Comparison of ENCODE assay signal across 11 cellular contexts in the genomic region with DNA sequence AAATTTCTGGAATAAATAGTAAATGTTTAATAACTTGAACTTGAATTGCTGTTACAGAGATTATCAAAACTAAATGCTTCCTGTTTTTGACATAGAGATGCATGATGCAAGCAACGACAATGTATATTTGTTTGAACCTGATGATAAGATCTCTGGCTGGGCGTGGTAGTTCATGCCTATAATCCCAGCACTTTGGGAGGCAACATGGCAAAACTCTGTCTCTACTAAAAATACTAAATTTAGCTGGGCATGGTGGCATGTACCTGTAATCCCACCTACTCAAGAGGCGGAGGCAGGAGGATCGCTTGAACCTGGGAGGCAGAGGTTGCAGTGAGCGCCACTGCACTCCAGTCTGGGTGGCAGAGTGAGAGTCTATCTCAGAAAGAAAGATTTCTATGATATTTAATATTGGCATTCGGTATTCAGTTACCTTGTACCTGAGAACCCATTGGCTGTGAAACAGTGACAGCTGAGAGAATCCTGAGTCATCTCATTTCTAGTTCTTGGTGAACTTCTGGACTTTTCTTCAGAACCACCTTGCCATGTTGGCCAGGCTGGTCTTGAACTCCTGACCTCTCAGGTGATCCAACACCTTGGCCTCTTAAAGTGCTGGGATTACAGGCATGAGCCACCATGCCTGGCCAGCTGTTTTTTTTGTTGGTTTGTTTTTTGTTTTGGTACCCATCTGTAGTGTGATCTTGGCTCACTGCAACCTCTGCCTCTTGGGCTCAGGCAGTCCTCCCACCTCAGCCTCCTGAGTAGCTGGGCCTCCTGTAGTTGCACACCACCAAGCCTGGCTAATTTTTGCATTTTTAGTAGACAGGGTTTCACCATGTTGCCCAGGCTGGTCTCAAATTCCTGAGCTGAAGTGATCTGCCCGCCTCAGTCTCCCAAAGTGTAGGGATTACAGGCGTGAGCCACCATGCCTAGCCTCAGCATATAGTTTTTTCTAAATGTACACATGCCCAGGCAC. TPM values are rescaled to one million over a fixed set of nuclear protein-coding genes. Genes with fewer than 3 reads are reported as not detected.
DNase-seq lines count a peak whose midpoint lies in the region; ATAC-seq, FAIRE-seq and TF ChIP-seq lines count a peak whose summit lies in the region.
"Had no signal": no experiment of that assay in that cellular context is flagged by ENCODE, and none has a peak within 500 bp of the region (broad histone marks: within the 10 kb centered on the region; RNA-seq: fewer than 3 reads in every experiment).

No MANE protein-coding gene starts in this region.

- H3F3A ChIP-seq in PC-9 (ENCODE audit: insufficient read depth, low read depth) = peaks cover 99% of the 10 kb centered on the region

- no peak overlapping the region for H3K4me3 Mint-ChIP-seq in activated naive CD4-positive, alpha-beta T cell treated with anti-CD3 and anti-CD28 coated beads, Interleukin-2, amount 50 U/mL, for 24 hours
- peak overlapping the region; percentile 34 for H3K4me3 Mint-ChIP-seq in astrocyte (ENCODE audit: unreplicated experiment)
- H3K4me3 Mint-ChIP-seq in stimulated activated naive CD8-positive, alpha-beta T cell treated with anti-CD3 and anti-CD28 coated beads, Interleukin-15, amount 100 ng/mL, for 72 hours = no peak overlapping the region
- no peak overlapping the region for H3K4me3 Mint-ChIP-seq in natural killer cell treated with Interleukin-12 subunit alpha and Interleukin-12 subunit beta and Interleukin-15 and Interleukin-18, amount 100 ng/mL, for 72 hours

- H3K36me3 ChIP-seq in PC-9 (ENCODE audit: low read depth) (peaks cover 76% of the 10 kb centered on the region), astrocyte (ENCODE audit: insufficient read depth, low read length) (peaks cover 85% of the 10 kb centered on the region), prostate gland (no peaks in the 10 kb centered on the region)

- H3K4me1 ChIP-seq in PC-9 (replicated peaks; ENCODE audit: insufficient read depth) = peaks cover 22% of the 10 kb centered on the region; the same call in 1 of the 2 replicates
- H3K4me1 ChIP-seq in astrocyte (ENCODE audit: insufficient read depth, low read length) = peaks cover 13% of the 10 kb centered on the region
- no peaks in the 10 kb centered on the region for H3K4me1 ChIP-seq in prostate gland (replicated peaks)
- H3K4me1 ChIP-seq: pancreas had no signal

- H3K4me1 Mint-ChIP-seq in activated naive CD4-positive, alpha-beta T cell treated with anti-CD3 and anti-CD28 coated beads, Interleukin-2, amount 50 U/mL, for 24 hours = peaks cover 62% of the 10 kb centered on the region
- peaks cover 42% of the 10 kb centered on the region for H3K4me1 Mint-ChIP-seq in astrocyte (ENCODE audit: low read depth, unreplicated experiment)
- H3K4me1 Mint-ChIP-seq in stimulated activated naive CD8-positive, alpha-beta T cell treated with anti-CD3 and anti-CD28 coated beads, Interleukin-15, amount 100 ng/mL, for 72 hours = peaks cover 28% of the 10 kb centered on the region
- peaks cover 18 to 34% of the 10 kb centered on the region in 2 donors for H3K4me1 Mint-ChIP-seq in natural killer cell treated with Interleukin-12 subunit alpha and Interleukin-12 subunit beta and Interleukin-15 and Interleukin-18, amount 100 ng/mL, for 72 hours (ENCODE audit: low read depth in 2 of 2)

- intact Hi-C loops in PC-9 (cut with micrococcal nuclease; ENCODE audit: unreplicated experiment) (loop anchor here (10.0 kb wide), 2 partner anchors 655 to 875 kb away; a partner anchor contains a TSS), prostate gland (cut with DNase I) (no loop called here)

- no peak overlapping the region for H3K9ac ChIP-seq in astrocyte (ENCODE audit: low read length)

- POLR2A ChIA-PET in PC-9 (lab: Charles Lee; ENCODE audit: unreplicated experiment) = interaction anchor here (0.6 kb wide), 1 partner anchor 474 kb away, joined by 11 read pairs; no protein-coding TSS in a partner anchor

- 80% methylated on average over 8 of the region's 8 CpGs for WGBS in prostate gland

- H3K27me3 ChIP-seq in PC-9 (ENCODE audit: insufficient read depth, low read depth) = no peaks in the 10 kb centered on the region
- no peaks in the 10 kb centered on the region for H3K27me3 ChIP-seq in astrocyte (ENCODE audit: insufficient read depth, low read length)
- H3K27me3 ChIP-seq in prostate gland (replicated peaks; ENCODE audit: insufficient read depth) = no peaks in the 10 kb centered on the region
- H3K27me3 ChIP-seq: pancreas had no signal

- H3K27me3 Mint-ChIP-seq in activated naive CD4-positive, alpha-beta T cell treated with anti-CD3 and anti-CD28 coated beads, Interleukin-2, amount 50 U/mL, for 24 hours = no peaks in the 10 kb centered on the region
- no peaks in the 10 kb centered on the region for H3K27me3 Mint-ChIP-seq in astrocyte (ENCODE audit: low read depth, unreplicated experiment)
- no peaks in the 10 kb centered on the region for H3K27me3 Mint-ChIP-seq in stimulated activated naive CD8-positive, alpha-beta T cell treated with anti-CD3 and anti-CD28 coated beads, Interleukin-15, amount 100 ng/mL, for 72 hours
- H3K27me3 Mint-ChIP-seq in natural killer cell treated with Interleukin-12 subunit alpha and Interleukin-12 subunit beta and Interleukin-15 and Interleukin-18, amount 100 ng/mL, for 72 hours = no peaks in the 10 kb centered on the region

- TF ChIP-seq CTCF in PC-9 (conservative IDR thresholded peaks at IDR 0.05) (no peak), astrocyte (IDR thresholded peaks at IDR 0.05; ENCODE audit: insufficient read depth, low read depth, low read length) (no peak), prostate gland (IDR thresholded peaks at IDR 0.05) (no peak)

- H3K9me3 ChIP-seq in PC-9 (ENCODE audit: insufficient read depth, low read depth) = no peaks in the 10 kb centered on the region
- H3K9me3 ChIP-seq in astrocyte (ENCODE audit: insufficient read depth, low read depth, low read length) = no peaks in the 10 kb centered on the region
- no peaks in the 10 kb centered on the region for H3K9me3 ChIP-seq in prostate gland
- H3K9me3 ChIP-seq: pancreas had no signal

- peak overlapping the region; percentile 45 for H3K27ac ChIP-seq in PC-9
- no peak overlapping the region for H3K27ac ChIP-seq in astrocyte (ENCODE audit: low read depth, low read length)
- H3K27ac ChIP-seq in prostate gland = no peak overlapping the region
- H3K27ac ChIP-seq: pancreas had no signal

- peaks cover 64% of the 10 kb centered on the region for H3K79me2 ChIP-seq in PC-9 (ENCODE audit: low read depth)
- peaks cover 80% of the 10 kb centered on the region for H3K79me2 ChIP-seq in astrocyte (ENCODE audit: insufficient read depth, low read length)

- peak overlapping the region; percentile 70 for H3K27ac Mint-ChIP-seq in activated naive CD4-positive, alpha-beta T cell treated with anti-CD3 and anti-CD28 coated beads, Interleukin-2, amount 50 U/mL, for 24 hours
- H3K27ac Mint-ChIP-seq in astrocyte (ENCODE audit: unreplicated experiment) = peak overlapping the region; percentile 69
- peak overlapping the region; percentile 57 to 80 for H3K27ac Mint-ChIP-seq in stimulated activated naive CD8-positive, alpha-beta T cell treated with anti-CD3 and anti-CD28 coated beads, Interleukin-15, amount 100 ng/mL, for 72 hours
- H3K27ac Mint-ChIP-seq in natural killer cell treated with Interleukin-12 subunit alpha and Interleukin-12 subunit beta and Interleukin-15 and Interleukin-18, amount 100 ng/mL, for 72 hours = peak overlapping the region in 1 of 2 donors; percentile 59

- no peak for ATAC-seq in stimulated activated naive CD8-positive, alpha-beta T cell treated with anti-CD3 and anti-CD28 coated beads, Interleukin-15, amount 100 ng/mL, for 72 hours
- ATAC-seq in natural killer cell treated with Interleukin-12 subunit alpha and Interleukin-12 subunit beta and Interleukin-15 and Interleukin-18, amount 100 ng/mL, for 72 hours = no peak
- no peak for ATAC-seq in HG03354 (IDR thresholded peaks at IDR 0.05; ENCODE audit: poor library complexity, severe bottlenecking, unreplicated experiment)
- ATAC-seq: pancreas had no signal

- CTCF ChIA-PET in PC-9 (lab: Charles Lee) = no interaction called here

- H4K20me1 ChIP-seq in PC-9 (ENCODE audit: insufficient read depth) (peaks cover 96% of the 10 kb centered on the region), astrocyte (ENCODE audit: insufficient read depth, low read length) (peaks cover 94% of the 10 kb centered on the region)

- no peaks in the 10 kb centered on the region for H3K9me2 ChIP-seq in PC-9 (ENCODE audit: insufficient read depth)

- peaks cover 50% of the 10 kb centered on the region for H3K36me3 Mint-ChIP-seq in activated naive CD4-positive, alpha-beta T cell treated with anti-CD3 and anti-CD28 coated beads, Interleukin-2, amount 50 U/mL, for 24 hours
- peaks cover 21% of the 10 kb centered on the region for H3K36me3 Mint-ChIP-seq in astrocyte (ENCODE audit: low read depth, unreplicated experiment)
- H3K36me3 Mint-ChIP-seq in natural killer cell treated with Interleukin-12 subunit alpha and Interleukin-12 subunit beta and Interleukin-15 and Interleukin-18, amount 100 ng/mL, for 72 hours = peaks cover 58% of the 10 kb centered on the region

- DNase-seq in activated naive CD4-positive, alpha-beta T cell treated with Interleukin-2 at 50 U/mL for 16 hours = no peak
- DNase-seq in PC-9 (no peak), astrocyte (ENCODE audit: low read depth) (no peak), prostate gland (ENCODE audit: low spot score) (no peak)
- DNase-seq in stimulated activated naive CD8-positive, alpha-beta T cell treated with anti-CD3 and anti-CD28 coated beads, Interleukin-15, amount 100 ng/mL, for 72 hours = no peak
- no peak for DNase-seq in natural killer cell treated with Interleukin-12 subunit alpha and Interleukin-12 subunit beta and Interleukin-15 and Interleukin-18, amount 100 ng/mL, for 72 hours (ENCODE audit: low spot score)
- DNase-seq: islet precursor cell, NCI-H82 had no signal

- H3K4me3 ChIP-seq in PC-9 (no peak overlapping the region), astrocyte (ENCODE audit: insufficient read depth, low read depth, low read length) (no peak overlapping the region), prostate gland (no peak overlapping the region)
- H3K4me3 ChIP-seq: pancreas had no signal

- BruUV-seq in PC-9 (replicated peaks; lab: Mats Ljungman, UMichigan) = no TSS peak

- no peaks in the 10 kb centered on the region for H3K9me3 Mint-ChIP-seq in activated naive CD4-positive, alpha-beta T cell treated with anti-CD3 and anti-CD28 coated beads, Interleukin-2, amount 50 U/mL, for 24 hours
- no peaks in the 10 kb centered on the region for H3K9me3 Mint-ChIP-seq in astrocyte (ENCODE audit: unreplicated experiment)
- H3K9me3 Mint-ChIP-seq in stimulated activated naive CD8-positive, alpha-beta T cell treated with anti-CD3 and anti-CD28 coated beads, Interleukin-15, amount 100 ng/mL, for 72 hours = no peaks in the 10 kb centered on the region
- H3K9me3 Mint-ChIP-seq in natural killer cell treated with Interleukin-12 subunit alpha and Interleukin-12 subunit beta and Interleukin-15 and Interleukin-18, amount 100 ng/mL, for 72 hours = no peaks in the 10 kb centered on the region

- H3K4me2 ChIP-seq in PC-9 (no peak overlapping the region), astrocyte (ENCODE audit: low read length) (peak overlapping the region; percentile 18)

- FAIRE-seq in astrocyte (lab: Jason Lieb, UNC) = no peak
- FAIRE-seq: pancreas had no signal

- H2AFZ ChIP-seq in PC-9 (no peak overlapping the region), astrocyte (ENCODE audit: low read depth, low read length) (no peak overlapping the region)

- TF ChIP-seq POLR2A in prostate gland (IDR thresholded peaks at IDR 0.05) = no peak

RNA-seq across cellular contexts. Expression of a gene that starts 10.0 kb away (rescaled TPM):
- total RNA-seq in PC-9 (2021) = 0.52 and 1.1 TPM in 2 replicates
- 0.89 and 1.2 TPM in 2 replicates for total RNA-seq in astrocyte
- total RNA-seq in natural killer cell treated with Interleukin-12 subunit alpha and Interleukin-12 subunit beta and Interleukin-15 and Interleukin-18, amount 100 ng/mL, for 72 hours = under 1 TPM in 1 of 2 donors, not detected in 1; 0.28 TPM
- total RNA-seq in prostate gland = under 1 TPM; 0.41 to 0.51 TPM

RNA-seq across cellular contexts. Expression of a gene that starts 21.8 kb away (rescaled TPM):
- total RNA-seq in PC-9 (2021) (2,285 and 2,364 TPM in 2 replicates), astrocyte (1,191 and 1,219 TPM in 2 replicates), prostate gland (100 to 1,000 TPM; 397 to 544 TPM)
- 1,000 to 10,000 TPM; 1,349 to 2,333 TPM for total RNA-seq in natural killer cell treated with Interleukin-12 subunit alpha and Interleukin-12 subunit beta and Interleukin-15 and Interleukin-18, amount 100 ng/mL, for 72 hours
